23 cellular contexts compared by ENCODE assay signal in genomic region chr7:146214842-146215241, GRCh38.
"Had no signal": no experiment of that assay in that cellular context is flagged by ENCODE, and none has a peak within 500 bp of the region (broad histone marks: within the 10 kb centered on the region; RNA-seq: fewer than 3 reads in every experiment).

No MANE protein-coding gene starts in this region.

- ATAC-seq: gastrocnemius medialis, heart right ventricle, left cardiac atrium, left lung, left ventricle myocardium superior, lower lobe of right lung, mucosa of descending colon had no signal

- H3K27ac ChIP-seq: coronary artery, dorsolateral prefrontal cortex, esophagus muscularis mucosa, gastrocnemius medialis, heart right ventricle, left lung, lower lobe of right lung had no signal

- H3K9me3 ChIP-seq: esophagus muscularis mucosa, gastrocnemius medialis, lower lobe of right lung had no signal

- FAIRE-seq: colon, endothelial cell of umbilical vein, islet of Langerhans, keratinocyte had no signal

- H3K27me3 ChIP-seq: dorsolateral prefrontal cortex, esophagus muscularis mucosa, gastrocnemius medialis, heart right ventricle, left lung had no signal

- DNase-seq: dermis blood vessel endothelial cell; dorsolateral prefrontal cortex; effector CD4-positive, alpha-beta T cell; effector memory CD4-positive, alpha-beta T cell; foreskin melanocyte; gastrocnemius medialis; glutamatergic neuron; head of caudate nucleus; heart right ventricle; hippocampal formation; left cardiac atrium; left lung; left ventricle myocardium superior; lower lobe of right lung; mesenchymal stem cell; mucosa of descending colon; naive B cell had no signal

- H3K4me1 ChIP-seq: esophagus muscularis mucosa, gastrocnemius medialis, heart right ventricle, left lung, lower lobe of right lung had no signal

- H3K4me3 ChIP-seq: coronary artery, dorsolateral prefrontal cortex, esophagus muscularis mucosa, gastrocnemius medialis, heart right ventricle, left lung, lower lobe of right lung, mucosa of descending colon had no signal

- H3K36me3 ChIP-seq: esophagus muscularis mucosa, gastrocnemius medialis, heart right ventricle, left lung, lower lobe of right lung had no signal
